Comparison of ENCODE assay signal across 12 cellular contexts in the genomic region with DNA sequence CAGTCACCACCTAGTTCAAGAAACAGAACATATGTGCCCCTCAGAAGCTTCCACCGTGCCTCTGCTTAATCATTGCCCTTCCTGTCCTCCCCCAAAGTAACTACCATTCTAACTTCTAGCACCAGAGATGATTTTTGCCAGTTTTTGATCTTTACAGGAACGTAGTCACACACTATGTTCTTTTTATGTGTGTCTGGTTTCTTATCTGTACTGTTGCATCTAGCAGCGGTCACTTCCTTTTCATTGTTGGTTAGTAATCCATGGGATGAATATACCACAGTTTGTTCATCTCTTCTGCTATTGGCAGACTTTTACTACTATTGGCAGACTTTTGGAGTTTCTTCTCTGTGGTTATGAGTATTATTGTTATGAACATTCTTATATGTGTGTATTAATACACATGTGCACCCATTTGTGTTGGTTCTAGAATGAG. TPM values are rescaled to one million over a fixed set of nuclear protein-coding genes. Genes with fewer than 3 reads are reported as not detected.
DNase-seq lines count a peak whose midpoint lies in the region; ATAC-seq, FAIRE-seq and TF ChIP-seq lines count a peak whose summit lies in the region.
"Had no signal": no experiment of that assay in that cellular context is flagged by ENCODE, and none has a peak within 500 bp of the region (broad histone marks: within the 10 kb centered on the region; RNA-seq: fewer than 3 reads in every experiment).

No MANE protein-coding gene starts in this region.

- no peak for ATAC-seq in pancreas
- ATAC-seq: GM23338, left ventricle myocardium superior had no signal

- TF ChIP-seq CTCF in VCaP (conservative IDR thresholded peaks at IDR 0.05) (no peak), esophagus muscularis mucosa (IDR thresholded peaks at IDR 0.05) (no peak), stomach (IDR thresholded peaks at IDR 0.05) (no peak), pancreas (IDR thresholded peaks at IDR 0.05) (no peak)

- H3K9me3 ChIP-seq in esophagus muscularis mucosa (no peaks in the 10 kb centered on the region), stomach (no peaks in the 10 kb centered on the region), pancreas (no peaks in the 10 kb centered on the region)

- intact Hi-C loops in esophagus muscularis mucosa (cut with DNase I) (no loop called here), stomach (cut with DNase I; ENCODE audit: low total_unique reads) (no loop called here), pancreas (cut with DNase I) (no loop called here)

- TF ChIP-seq EP300 in esophagus muscularis mucosa (IDR thresholded peaks at IDR 0.05) (no peak), stomach (IDR thresholded peaks at IDR 0.05) (no peak)

- WGBS in esophagus muscularis mucosa: 65% methylated on average over 3 of the region's 3 CpGs
- WGBS in stomach, 5 donors: 42 to 60% (median 52%) methylated on average over 3 of the region's 3 CpGs
- 67 to 70% methylated on average over 3 of the region's 3 CpGs for WGBS in pancreas, 2 donors

- FAIRE-seq in pancreas (lab: Jason Lieb, UNC): no peak

- H3K4me3 ChIP-seq in esophagus muscularis mucosa: no peak overlapping the region
- H3K4me3 ChIP-seq in stomach: no peak overlapping the region
- H3K4me3 ChIP-seq in pancreas: no peak overlapping the region
- H3K4me3 ChIP-seq: GM23338 had no signal

- H3K27ac ChIP-seq in VCaP (peak overlapping the region; percentile 99), esophagus muscularis mucosa (replicated peaks in 1 of 4) (peak overlapping the region; percentile 29 to 85 (median 64)), stomach (peak overlapping the region; percentile 50 to 86 (median 81)), pancreas (peak overlapping the region in 2 of 4 donors; percentile 29 to 85)

- DNase-seq in activated CD4-positive, alpha-beta T cell treated with anti-CD3 and anti-CD28 coated beads for 48 hours: peak; percentile 28
- DNase-seq in activated CD4-positive, alpha-beta T cell treated with anti-CD3 and anti-CD28 coated beads, Interleukin-2, amount 50 U/mL, for 1 hour: no peak
- no peak for DNase-seq in esophagus muscularis mucosa (ENCODE audit: extremely low spot score)
- no peak for DNase-seq in stomach
- no peak for DNase-seq in anterior cingulate cortex (lab: John Stamatoyannopoulos, UW)
- no peak for DNase-seq in NCI-H446 (lab: John Stamatoyannopoulos, UW)
- no peak for DNase-seq in pancreas
- DNase-seq: activated CD4-positive, CD25-positive, alpha-beta regulatory T cell treated with anti-CD3 and anti-CD28 coated beads, Interleukin-2, amount 50 U/mL, for 72 hours; left ventricle myocardium superior; NCI-H82 had no signal

- H3K4me1 ChIP-seq in esophagus muscularis mucosa: peaks cover 56 to 97% (median 94%) of the 10 kb centered on the region in 4 donors
- peaks cover 40 to 80% (median 59%) of the 10 kb centered on the region in 4 donors for H3K4me1 ChIP-seq in stomach
- peaks cover 22 to 50% (median 45%) of the 10 kb centered on the region in 3 donors for H3K4me1 ChIP-seq in pancreas

- H3K27me3 ChIP-seq in esophagus muscularis mucosa (no peaks in the 10 kb centered on the region), stomach (no peaks in the 10 kb centered on the region), pancreas (no peaks in the 10 kb centered on the region)

- H3K36me3 ChIP-seq in esophagus muscularis mucosa (peaks cover 0 to 12% (median 2%) of the 10 kb centered on the region in 4 donors), stomach (peaks cover 0 to 27% (median 10%) of the 10 kb centered on the region in 4 donors), pancreas (no peaks in the 10 kb centered on the region)

- TF ChIP-seq POLR2A in esophagus muscularis mucosa (IDR thresholded peaks at IDR 0.05; ENCODE audit: low read depth): no peak
- TF ChIP-seq POLR2A in stomach (IDR thresholded peaks at IDR 0.05): no peak

RNA-seq across cellular contexts. Expression of gene SPECC1L, which starts 34.6 kb away (rescaled TPM):
- total RNA-seq in esophagus muscularis mucosa: 100 to 1,000 TPM in 2 of 4 donors, 10 to 100 TPM in 2; 63.6 to 116 (median 90.1) TPM
- 10 to 100 TPM; 19.0 to 53.1 (median 32.7) TPM for total RNA-seq in stomach
- polyA plus RNA-seq in stomach: 1 to 10 TPM; 6.0 to 8.5 (median 6.1) TPM
- 10 to 100 TPM; 25.7 to 36.3 (median 28.7) TPM for total RNA-seq in pancreas
- 10 to 100 TPM in 1 of 2 donors, 1 to 10 TPM in 1; 8.6 to 10.4 TPM for polyA plus RNA-seq in pancreas
